ENCODE assay signal across 8 cellular contexts in the genomic region with DNA sequence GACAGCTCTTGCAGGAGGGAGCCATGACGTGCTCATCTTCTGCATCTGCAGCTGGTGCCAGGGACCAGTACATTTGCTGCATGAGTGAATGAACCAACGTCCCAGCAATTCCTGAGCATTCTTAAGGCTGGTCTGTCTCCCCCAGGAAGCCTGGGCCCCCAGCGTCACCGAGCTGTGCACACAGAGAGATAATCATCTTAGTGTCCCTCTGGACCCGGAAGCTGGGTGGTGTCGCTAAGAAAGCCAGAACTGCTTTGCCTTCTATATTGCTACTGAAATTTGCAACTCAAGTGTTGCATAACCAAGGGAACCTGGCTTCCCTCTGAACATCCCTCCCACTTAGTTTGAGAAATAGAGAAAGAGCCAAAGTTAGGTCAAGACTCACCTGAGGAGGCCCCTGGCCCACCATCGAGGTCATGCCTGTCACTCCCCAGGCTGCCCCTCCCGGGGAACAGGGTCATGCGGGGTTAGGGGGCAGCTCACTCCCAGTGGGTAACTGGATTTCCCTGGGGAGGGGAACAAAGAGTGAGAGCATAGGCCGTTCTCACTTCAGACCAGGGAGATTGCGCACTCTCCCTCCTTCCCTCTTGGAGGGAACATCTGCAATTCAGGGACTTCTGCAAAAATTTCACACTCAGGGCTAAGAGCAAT.
DNase-seq lines count a peak whose midpoint lies in the region; ATAC-seq and TF ChIP-seq lines count a peak whose summit lies in the region.

No MANE protein-coding gene starts in this region.

- H3K27ac ChIP-seq in right atrium auricular region (peak overlapping the region; percentile 71 to 90), stomach (peak overlapping the region; percentile 37 to 88 (median 82))

- peak; percentile 40 for DNase-seq in UCSD-AML1 (lab: John Stamatoyannopoulos, UW; ENCODE audit: unreplicated experiment)
- peak; percentile 71 for DNase-seq in right atrium auricular region (ENCODE audit: low spot score)
- no peak for DNase-seq in stomach
- DNase-seq in NCI-H187 treated with DMSO at 0.1 percent for 48 hours (lab: John Stamatoyannopoulos, UW), result no peak
- no peak for DNase-seq in stimulated activated CD4-positive, alpha-beta T cell treated with anti-CD3 and anti-CD28 coated beads, Interleukin-1b, Interleukin-23, amount 100 ng/mL, for 48 hours
- DNase-seq in NCI-H446 treated with DMSO at 0.1 percent for 48 hours (lab: John Stamatoyannopoulos, UW), result no peak

- H3K27me3 ChIP-seq in right atrium auricular region (no peaks in the 10 kb centered on the region), stomach (no peaks in the 10 kb centered on the region)

- H3K36me3 ChIP-seq in right atrium auricular region (no peaks in the 10 kb centered on the region), stomach (no peaks in the 10 kb centered on the region)

- peak overlapping the region in 1 of 2 donors; percentile 1 for H3K4me3 ChIP-seq in right atrium auricular region
- H3K4me3 ChIP-seq in stomach, result peak overlapping the region in 1 of 4 donors; percentile 3

- H3K4me1 ChIP-seq in right atrium auricular region (peaks cover 2 to 58% of the 10 kb centered on the region in 2 donors), stomach (peaks cover 13 to 47% (median 29%) of the 10 kb centered on the region in 4 donors)

- TF ChIP-seq CTCF in right atrium auricular region (IDR thresholded peaks at IDR 0.05), result no peak
- TF ChIP-seq CTCF in stomach (IDR thresholded peaks at IDR 0.05), result no peak

- intact Hi-C loops in stomach (cut with DNase I; ENCODE audit: low total_unique reads), result no loop called here

- no peak for TF ChIP-seq EP300 in stomach (IDR thresholded peaks at IDR 0.05)

- WGBS in stomach, 5 donors, result 28 to 44% (median 36%) methylated on average over 11 of the region's 11 CpGs

- peaks cover 4 to 21% of the 10 kb centered on the region in 2 donors for H3K9me3 ChIP-seq in right atrium auricular region
- peaks cover 0 to 20% (median 11%) of the 10 kb centered on the region in 4 donors for H3K9me3 ChIP-seq in stomach

- TF ChIP-seq POLR2A in GM19193 (IDR thresholded peaks at IDR 0.05; ENCODE audit: extremely low read depth, insufficient read depth, insufficient read length), result peak; percentile 35
- TF ChIP-seq POLR2A in stomach (IDR thresholded peaks at IDR 0.05), result no peak

- ATAC-seq in HG02981 (IDR thresholded peaks at IDR 0.05; ENCODE audit: unreplicated experiment), result peak; percentile 31

Comparison
In these comparisons a context has a peak if more than half of its experiments do, and no peak if none do; other contexts are left out.
1. DNase-seq: peak in UCSD-AML1 (single experiment) and right atrium auricular region (single experiment); none in stomach (single experiment), NCI-H187 treated with DMSO at 0.1 percent for 48 hours (single experiment), stimulated activated CD4-positive, alpha-beta T cell treated with anti-CD3 and anti-CD28 coated beads, Interleukin-1b, Interleukin-23, amount 100 ng/mL, for 48 hours (single experiment) and NCI-H446 treated with DMSO at 0.1 percent for 48 hours (single experiment).